12 cellular contexts compared by ENCODE assay signal in genomic region chr12:57483466-57483865, GRCh38. TPM values are rescaled to one million over a fixed set of nuclear protein-coding genes. Genes with fewer than 3 reads are reported as not detected.
A peak's percentile ranks its signal among the peaks of the same experiment; 100 is the strongest.
DNase-seq lines count a peak whose midpoint lies in the region; ATAC-seq, FAIRE-seq and TF ChIP-seq lines count a peak whose summit lies in the region.
"Had no signal": no experiment of that assay in that cellular context is flagged by ENCODE, and none has a peak within 500 bp of the region (broad histone marks: within the 10 kb centered on the region; RNA-seq: fewer than 3 reads in every experiment).

No MANE protein-coding gene starts in this region.

- POLR2A ChIA-PET in CD4-positive, alpha-beta memory T cell (lab: Charles Lee; ENCODE audit: partially characterized antibody) = interaction anchor here (10.2 kb wide), 1 partner anchor 21 kb away, joined by 225 read pairs; the partner anchor contains the start of gene GLI1
- POLR2A ChIA-PET in H1 (lab: Charles Lee; ENCODE audit: partially characterized antibody) = interaction anchor here (1.2 kb wide), 1 partner anchor 54 kb away, joined by 4 read pairs; no protein-coding TSS in a partner anchor

- no peaks in the 10 kb centered on the region for H3K27me3 Mint-ChIP-seq in CD4-positive, alpha-beta memory T cell
- peaks cover 33% of the 10 kb centered on the region for H3K27me3 Mint-ChIP-seq in nephron (ENCODE audit: low read depth)

- H3K9ac ChIP-seq in H1 (replicated peaks in 1 of 4; ENCODE audit: extremely low read depth in 1 of 4, low read depth in 3 of 4, low read length in 3 of 4) = no peak overlapping the region

- TF ChIP-seq POLR2A in H1 (IDR thresholded peaks at IDR 0.05; ENCODE audit: control extremely low read depth in 1 of 2, low read depth in 2 of 2, low read length in 2 of 2) = no peak

- H3K23me2 ChIP-seq in H1 (ENCODE audit: low read depth, low read length) = peaks cover under 1% of the 10 kb centered on the region; the same call in 1 of the 2 replicates

- peaks cover 0 to 5% (median 0%) of the 10 kb centered on the region in 8 donors for H3K9me3 Mint-ChIP-seq in CD4-positive, alpha-beta memory T cell
- no peaks in the 10 kb centered on the region for H3K9me3 Mint-ChIP-seq in nephron

- DNase-seq in CD4-positive, alpha-beta memory T cell = no peak
- DNase-seq in RCC 7860 (ENCODE audit: low spot score) (peak; percentile 41), H1 (ENCODE audit: low read depth in 1 of 2, low spot score in 2 of 2) (no peak), NCI-H146 (lab: John Stamatoyannopoulos, UW) (no peak), HAP-1 (ENCODE audit: low spot score in 2 of 2) (no peak)
- DNase-seq in stimulated activated CD4-positive, alpha-beta T cell treated with anti-CD3 and anti-CD28 coated beads, Interleukin-4, amount 100 ng/mL, for 1 hour = no peak
- DNase-seq: kidney; NCI-H2171; stimulated activated CD4-positive, alpha-beta T cell treated with anti-CD3 and anti-CD28 coated beads, Interleukin-12 subunit alpha, Interleukin-12 subunit beta, amount 100 ng/mL, for 4 hours; stimulated activated CD8-positive, alpha-beta memory T cell treated with anti-CD3 and anti-CD28 coated beads, Interleukin-4, amount 100 ng/mL, for 48 hours had no signal

- H3K4me3 Mint-ChIP-seq in CD4-positive, alpha-beta memory T cell = peak overlapping the region in 2 of 8 donors; percentile 16 to 49
- no peak overlapping the region for H3K4me3 Mint-ChIP-seq in nephron

- no peak overlapping the region for H3K18ac ChIP-seq in H1 (ENCODE audit: extremely low read depth, low read length)

- peaks cover 44% of the 10 kb centered on the region for H3K4me1 ChIP-seq in CD4-positive, alpha-beta memory T cell (ENCODE audit: insufficient read depth, low read length)
- H3K4me1 ChIP-seq in H1 (replicated peaks in 1 of 4; ENCODE audit: control insufficient read depth in 3 of 4, insufficient read depth in 4 of 4, low read length in 3 of 4) = no peaks in the 10 kb centered on the region; a peak in 2 of 7 replicates
- no peaks in the 10 kb centered on the region for H3K4me1 ChIP-seq in HAP-1

- no peak overlapping the region for H3K4ac ChIP-seq in H1 (replicated peaks; ENCODE audit: insufficient read length, low read depth, low read length)

- no peak overlapping the region for H3K4me3 ChIP-seq in CD4-positive, alpha-beta memory T cell (ENCODE audit: low read length in 2 of 2)
- H3K4me3 ChIP-seq in H1 (ENCODE audit: extremely low read depth in 1 of 4, insufficient read depth in 2 of 4, low read depth in 3 of 4, low read length in 4 of 4) (no peak overlapping the region), HAP-1 (no peak overlapping the region)

- H2AFZ ChIP-seq in H1 (ENCODE audit: low read length) = 0 out of 2 replicates have a peak overlapping the region, but pooled peaks have one; percentile 36

- no peak overlapping the region for H2AK5ac ChIP-seq in H1 (ENCODE audit: low read depth, low read length)

- H2BK120ac ChIP-seq in H1 (replicated peaks; ENCODE audit: low read depth, low read length) = no peak overlapping the region

- H4K8ac ChIP-seq in H1 (ENCODE audit: extremely low read depth, insufficient read depth, low read length) = no peak overlapping the region

- H4K5ac ChIP-seq in H1 (ENCODE audit: insufficient read length, low read depth, low read length) = no peak overlapping the region

- TF ChIP-seq CTCF in H1 (IDR thresholded peaks at IDR 0.05; ENCODE audit: control extremely low read depth in 1 of 3, insufficient read depth in 1 of 3, low read depth in 1 of 3, low read length in 3 of 3) (no peak), nephron (IDR thresholded peaks at IDR 0.05; ENCODE audit: unreplicated experiment in 3 of 3) (no peak)

- H3K14ac ChIP-seq in H1 (ENCODE audit: insufficient read length) = no peak overlapping the region

- peaks cover 4 to 6% of the 10 kb centered on the region in 2 experiments for H3K79me2 ChIP-seq in H1 (ENCODE audit: control insufficient read depth in 1 of 2, insufficient read depth in 2 of 2, low read length in 2 of 2)

- peaks cover 0 to 7% of the 10 kb centered on the region in 2 donors for H3K36me3 Mint-ChIP-seq in CD4-positive, alpha-beta memory T cell
- peaks cover 4% of the 10 kb centered on the region for H3K36me3 Mint-ChIP-seq in nephron (ENCODE audit: low read depth)

- 0 out of 2 replicates have a peak, but pooled peaks cover under 1% of the 10 kb centered on the region for H3K79me1 ChIP-seq in H1 (ENCODE audit: low read depth, low read length)

- H2BK20ac ChIP-seq in H1 (ENCODE audit: low read length) = 0 out of 2 replicates have a peak overlapping the region, but pooled peaks have one; percentile 3

- FAIRE-seq in RCC 7860 (lab: Jason Lieb, UNC) (no peak), H1 (lab: Jason Lieb, UNC) (no peak)
- FAIRE-seq: kidney had no signal

- CTCF ChIA-PET in CD4-positive, alpha-beta memory T cell (lab: Charles Lee; ENCODE audit: partially characterized antibody) = interaction anchor here (0.6 to 10.7 kb wide), 3 partner anchors 21 to 1062 kb away, joined by 3 to 204 read pairs (median 3); partner anchors contain the start of gene GLI1
- CTCF ChIA-PET in H1 (lab: Charles Lee; ENCODE audit: partially characterized antibody) = interaction anchor here (6.1 to 25.1 kb wide), 2 partner anchors 8 to 26 kb away, joined by 34 to 441 read pairs; partner anchors contain the start of genes GLI1 and INHBE

- H3K27ac ChIP-seq in CD4-positive, alpha-beta memory T cell (ENCODE audit: low read depth, low read length) = no peak overlapping the region
- no peak overlapping the region for H3K27ac ChIP-seq in H1 (ENCODE audit: low read depth, low read length)

- no peaks in the 10 kb centered on the region for H4K20me1 ChIP-seq in H1 (replicated peaks in 1 of 2; ENCODE audit: control insufficient read depth in 1 of 2, insufficient read depth in 2 of 2, low read length in 2 of 2)

- in situ Hi-C loops in HAP-1 (cut with MboI; ENCODE audit: low sequenced_read_pairs) = no loop called here

- H3K4me1 Mint-ChIP-seq in CD4-positive, alpha-beta memory T cell = peaks cover 39 to 53% (median 45%) of the 10 kb centered on the region in 4 donors
- H3K4me1 Mint-ChIP-seq in nephron = peaks cover 7% of the 10 kb centered on the region

- H3K36me3 ChIP-seq in CD4-positive, alpha-beta memory T cell (ENCODE audit: insufficient read depth, low read length) = no peaks in the 10 kb centered on the region
- no peaks in the 10 kb centered on the region for H3K36me3 ChIP-seq in H1 (ENCODE audit: control insufficient read depth in 2 of 4, insufficient read depth in 4 of 4, low read length in 3 of 4)
- 0 out of 2 replicates have a peak, but pooled peaks cover 2% of the 10 kb centered on the region for H3K36me3 ChIP-seq in HAP-1 (replicated peaks)

- ATAC-seq in GM18502 (IDR thresholded peaks at IDR 0.05; ENCODE audit: poor library complexity, unreplicated experiment) = no peak

- intact Hi-C loops in CD4-positive, alpha-beta memory T cell (cut with micrococcal nuclease) = no loop called here

- no peak overlapping the region for H2BK15ac ChIP-seq in H1 (ENCODE audit: low read length)

- no peaks in the 10 kb centered on the region for H3K9me3 ChIP-seq in CD4-positive, alpha-beta memory T cell (ENCODE audit: control insufficient read depth in 1 of 2, low read length in 2 of 2)
- no peaks in the 10 kb centered on the region for H3K9me3 ChIP-seq in H1 (ENCODE audit: insufficient read depth in 2 of 2, low read depth in 1 of 2, low read length in 1 of 2)
- H3K9me3 ChIP-seq in HAP-1 = no peaks in the 10 kb centered on the region

- no peak overlapping the region for H4K91ac ChIP-seq in H1 (replicated peaks; ENCODE audit: insufficient read length, low read length)

- no peak for TF ChIP-seq RAD21 in H1 (IDR thresholded peaks at IDR 0.05 in 1 of 2, conservative IDR thresholded peaks at IDR 0.05 in 1 of 2; ENCODE audit: low read depth in 2 of 2, low read length in 2 of 2)

- H2BK5ac ChIP-seq in H1 (ENCODE audit: low read depth, low read length) = no peak overlapping the region

- H2BK12ac ChIP-seq in H1 (ENCODE audit: low read depth, low read length) = no peak overlapping the region

- WGBS in H1 (ENCODE audit: extremely low coverage in 1 of 2, insufficient coverage in 1 of 2, insufficient read length in 1 of 2, insufficient replicate concordance in 2 of 2, low coverage in 1 of 2, low lambda C conversion rate in 2 of 2, missing lambda C conversion rate in 1 of 2), 2 experiments = 54% methylated on average over 5 of the region's 5 CpGs; no CpG with 5 or more reads in 1 of the 2 experiments

- H3K4me2 ChIP-seq in H1 (ENCODE audit: insufficient read depth in 1 of 2, low read depth in 2 of 2, low read length in 2 of 2) = no peak overlapping the region

- no peaks in the 10 kb centered on the region for H3K27me3 ChIP-seq in CD4-positive, alpha-beta memory T cell (ENCODE audit: insufficient read depth, low read length)
- H3K27me3 ChIP-seq in H1 (replicated peaks in 1 of 4; ENCODE audit: control insufficient read depth in 3 of 4, extremely low read depth in 1 of 4, insufficient read depth in 3 of 4, low read length in 3 of 4) (no peaks in the 10 kb centered on the region), HAP-1 (ENCODE audit: low read depth) (peaks cover 26% of the 10 kb centered on the region)

- TF ChIP-seq EP300 in H1 (IDR thresholded peaks at IDR 0.05; ENCODE audit: borderline replicate concordance in 1 of 2, low read depth in 2 of 2, low read length in 2 of 2) = no peak

- H3K27ac Mint-ChIP-seq in CD4-positive, alpha-beta memory T cell = peak overlapping the region; percentile 18 to 89 (median 72)
- H3K27ac Mint-ChIP-seq in nephron = peak overlapping the region in 2 of 3 experiments; percentile 19 to 36

- no peak overlapping the region for H3K23ac ChIP-seq in H1 (ENCODE audit: insufficient read length)

- H3K56ac ChIP-seq in H1 (replicated peaks; ENCODE audit: insufficient read length, low read depth, low read length) = peak overlapping the region; percentile 64

RNA-seq across cellular contexts. Expression of gene ARHGAP9, which starts 3.8 kb away (rescaled TPM):
- total RNA-seq in CD4-positive, alpha-beta memory T cell = 100 to 1,000 TPM; 266 to 278 TPM
- 100 to 1,000 TPM; 206 to 216 TPM for polyA plus RNA-seq in CD4-positive, alpha-beta memory T cell
- 2.3 and 3.2 TPM in 2 replicates for total RNA-seq in H1 (2021; fragmentation: NEBNext Ultra II Directional; extraction: Animal tissue kit (Norgen Biotek cat#: 25700))
- 6.0 and 7.0 TPM in 2 replicates for polyA plus RNA-seq in H1 (2011; rRNA removed)
- 5.3 TPM for polyA plus RNA-seq in H1 (2011; cell fraction: cytosol; rRNA removed)
- polyA plus RNA-seq in H1 (2011; cell fraction: nucleus; rRNA removed) = 13.6 TPM
- polyA plus RNA-seq in H1 (2012, experiment 1 of 2) = 3.4 to 4.9 TPM (median 4.3 TPM) in 4 replicates
- 4.3 TPM for polyA plus RNA-seq in H1 (2012, experiment 2 of 2)
- 3.3 TPM for polyA plus RNA-seq in H1 (2013, experiment 1 of 2)
- polyA plus RNA-seq in H1 (2013, experiment 2 of 2) = 3.0 TPM
- 2.5 and 4.9 TPM in 2 replicates for polyA minus RNA-seq in H1 (2011; rRNA and poly(A)+ RNA removed)
- polyA minus RNA-seq in H1 (2011; cell fraction: cytosol; rRNA and poly(A)+ RNA removed) = 1.8 TPM
- polyA minus RNA-seq in H1 (2011; cell fraction: nucleus; rRNA and poly(A)+ RNA removed) = 2.7 TPM

RNA-seq across cellular contexts. Expression of gene MARS1, which starts 4.4 kb away (rescaled TPM):
- total RNA-seq in CD4-positive, alpha-beta memory T cell = 100 to 1,000 TPM; 224 to 242 TPM
- 100 to 1,000 TPM in 1 of 2 donors, 10 to 100 TPM in 1; 84.8 to 114 TPM for polyA plus RNA-seq in CD4-positive, alpha-beta memory T cell
- 398 and 407 TPM in 2 replicates for total RNA-seq in H1 (2021; fragmentation: NEBNext Ultra II Directional; extraction: Animal tissue kit (Norgen Biotek cat#: 25700))
- 194 and 255 TPM in 2 replicates for polyA plus RNA-seq in H1 (2011; rRNA removed)
- 252 TPM for polyA plus RNA-seq in H1 (2011; cell fraction: cytosol; rRNA removed)
- polyA plus RNA-seq in H1 (2011; cell fraction: nucleus; rRNA removed) = 777 TPM
- 284 to 339 TPM (median 323 TPM) in 4 replicates for polyA plus RNA-seq in H1 (2012, experiment 1 of 2)
- polyA plus RNA-seq in H1 (2012, experiment 2 of 2) = 230 TPM
- 724 TPM for polyA plus RNA-seq in H1 (2013, experiment 1 of 2)
- polyA plus RNA-seq in H1 (2013, experiment 2 of 2) = 726 TPM
- 393 and 430 TPM in 2 replicates for polyA minus RNA-seq in H1 (2011; rRNA and poly(A)+ RNA removed)
- 168 TPM for polyA minus RNA-seq in H1 (2011; cell fraction: cytosol; rRNA and poly(A)+ RNA removed)
- 352 TPM for polyA minus RNA-seq in H1 (2011; cell fraction: nucleus; rRNA and poly(A)+ RNA removed)

RNA-seq across cellular contexts. Expression of gene GLI1, which starts 23.9 kb away (rescaled TPM):
- under 1 TPM; 0.30 to 0.35 TPM for total RNA-seq in CD4-positive, alpha-beta memory T cell
- not detected for polyA plus RNA-seq in CD4-positive, alpha-beta memory T cell
- 20.6 and 23.5 TPM in 2 replicates for total RNA-seq in H1 (2021; fragmentation: NEBNext Ultra II Directional; extraction: Animal tissue kit (Norgen Biotek cat#: 25700))
- 25.3 and 31.0 TPM in 2 replicates for polyA plus RNA-seq in H1 (2011; rRNA removed)
- polyA plus RNA-seq in H1 (2011; cell fraction: cytosol; rRNA removed) = 24.6 TPM
- polyA plus RNA-seq in H1 (2011; cell fraction: nucleus; rRNA removed) = 86.7 TPM
- polyA plus RNA-seq in H1 (2012, experiment 1 of 2) = 19.9 to 24.3 TPM (median 22.0 TPM) in 4 replicates
- 14.8 TPM for polyA plus RNA-seq in H1 (2012, experiment 2 of 2)
- 17.8 TPM for polyA plus RNA-seq in H1 (2013, experiment 1 of 2)
- polyA plus RNA-seq in H1 (2013, experiment 2 of 2) = 16.1 TPM
- 25.1 and 28.1 TPM in 2 replicates for polyA minus RNA-seq in H1 (2011; rRNA and poly(A)+ RNA removed)
- polyA minus RNA-seq in H1 (2011; cell fraction: cytosol; rRNA and poly(A)+ RNA removed) = 16.2 TPM
- polyA minus RNA-seq in H1 (2011; cell fraction: nucleus; rRNA and poly(A)+ RNA removed) = 30.0 TPM

RNA-seq across cellular contexts. Expression of gene INHBE, which starts 28.4 kb away (rescaled TPM):
- not detected for total RNA-seq in CD4-positive, alpha-beta memory T cell
- not detected for polyA plus RNA-seq in CD4-positive, alpha-beta memory T cell
- total RNA-seq in H1 (2021; fragmentation: NEBNext Ultra II Directional; extraction: Animal tissue kit (Norgen Biotek cat#: 25700)) = 7.0 and 10.2 TPM in 2 replicates
- polyA plus RNA-seq in H1 (2011; rRNA removed) = 18.8 and 31.9 TPM in 2 replicates
- polyA plus RNA-seq in H1 (2011; cell fraction: cytosol; rRNA removed) = 30.8 TPM
- 31.1 TPM for polyA plus RNA-seq in H1 (2011; cell fraction: nucleus; rRNA removed)
- 10.8 to 13.7 TPM (median 12.5 TPM) in 4 replicates for polyA plus RNA-seq in H1 (2012, experiment 1 of 2)
- polyA plus RNA-seq in H1 (2012, experiment 2 of 2) = 11.1 TPM
- polyA plus RNA-seq in H1 (2013, experiment 1 of 2) = 9.0 TPM
- polyA plus RNA-seq in H1 (2013, experiment 2 of 2) = 10.3 TPM
- 16.4 and 33.1 TPM in 2 replicates for polyA minus RNA-seq in H1 (2011; rRNA and poly(A)+ RNA removed)
- 17.2 TPM for polyA minus RNA-seq in H1 (2011; cell fraction: cytosol; rRNA and poly(A)+ RNA removed)
- 12.8 TPM for polyA minus RNA-seq in H1 (2011; cell fraction: nucleus; rRNA and poly(A)+ RNA removed)

RNA-seq across cellular contexts. Expression of gene DDIT3, which starts 36.8 kb away (rescaled TPM):
- 10 to 100 TPM; 38.5 to 40.8 TPM for total RNA-seq in CD4-positive, alpha-beta memory T cell
- polyA plus RNA-seq in CD4-positive, alpha-beta memory T cell = 10 to 100 TPM; 15.4 to 22.8 TPM
- total RNA-seq in H1 (2021; fragmentation: NEBNext Ultra II Directional; extraction: Animal tissue kit (Norgen Biotek cat#: 25700)) = 4.9 TPM in 2 replicates
- 4.7 and 5.7 TPM in 2 replicates for polyA plus RNA-seq in H1 (2011; rRNA removed)
- 8.3 TPM for polyA plus RNA-seq in H1 (2011; cell fraction: cytosol; rRNA removed)
- polyA plus RNA-seq in H1 (2011; cell fraction: nucleus; rRNA removed) = 7.3 TPM
- 7.7 to 11.2 TPM (median 8.3 TPM) in 4 replicates for polyA plus RNA-seq in H1 (2012, experiment 1 of 2)
- 3.0 TPM for polyA plus RNA-seq in H1 (2012, experiment 2 of 2)
- 5.7 TPM for polyA plus RNA-seq in H1 (2013, experiment 1 of 2)
- 5.5 TPM for polyA plus RNA-seq in H1 (2013, experiment 2 of 2)
- 6.0 and 7.0 TPM in 2 replicates for polyA minus RNA-seq in H1 (2011; rRNA and poly(A)+ RNA removed)
- polyA minus RNA-seq in H1 (2011; cell fraction: cytosol; rRNA and poly(A)+ RNA removed) = 4.0 TPM
- 14.7 TPM for polyA minus RNA-seq in H1 (2011; cell fraction: nucleus; rRNA and poly(A)+ RNA removed)

Comparison
In these comparisons a context has a peak if more than half of its experiments do, and no peak if none do; other contexts are left out.
1. RNA of gene ARHGAP9, which starts 3.8 kb away (total RNA-seq): 266 to 278 TPM in CD4-positive, alpha-beta memory T cell; 2.3 to 3.2 TPM in H1; every median in the first group is over 10 times any median in the second.
2. RNA of gene GLI1, which starts 23.9 kb away (total RNA-seq): 20.6 to 23.5 TPM in H1; 0.30 to 0.35 TPM in CD4-positive, alpha-beta memory T cell; every median in the first group is over 10 times any median in the second.